Comparison of ENCODE assay signal across 8 cellular contexts in genomic region chr19:8513687-8514504, GRCh38.
DNase-seq lines count a peak whose midpoint lies in the region; ATAC-seq and TF ChIP-seq lines count a peak whose summit lies in the region.

ZNF414 (minus strand) TSS chr19:8514167; CDS start chr19:8514046, 121 bp downstream.

- peak; percentile 85 for ATAC-seq in HG03432 (IDR thresholded peaks at IDR 0.05; ENCODE audit: unreplicated experiment)

- peak; percentile 91 for TF ChIP-seq POLR2A in GM19193 (IDR thresholded peaks at IDR 0.05; ENCODE audit: extremely low read depth, insufficient read depth, insufficient read length)

- DNase-seq in Ammon's horn (ENCODE audit: low spot score): peak; percentile 97
- peak; percentile 84 for DNase-seq in NCI-H510A (lab: John Stamatoyannopoulos, UW)
- DNase-seq in activated CD4-positive, CD25-positive, alpha-beta regulatory T cell treated with anti-CD3 and anti-CD28 coated beads, Interleukin-2, amount 50 U/mL, for 72 hours: peak; percentile 98
- DNase-seq in cerebellar cortex (ENCODE audit: low spot score): peak; percentile 96
- DNase-seq in islet precursor cell: peak; percentile 99
- peak; percentile 99 for DNase-seq in stimulated activated CD4-positive, alpha-beta T cell treated with anti-CD3 and anti-CD28 coated beads, Interleukin-12 subunit alpha, Interleukin-12 subunit beta, amount 100 ng/mL, for 4 hours

Comparison
In these comparisons a context has a peak if more than half of its experiments do, and no peak if none do; other contexts are left out.
1. Peak in every context shown above with its lines: DNase-seq and ATAC-seq.